ENCODE assay signal across 24 cellular contexts in genomic region chr11:64571050-64571409, GRCh38. TPM values are rescaled to one million over a fixed set of nuclear protein-coding genes. Genes with fewer than 3 reads are reported as not detected.
DNase-seq lines count a peak whose midpoint lies in the region; ATAC-seq and TF ChIP-seq lines count a peak whose summit lies in the region.
"Had no signal": no experiment of that assay in that cellular context is flagged by ENCODE, and none has a peak within 500 bp of the region (broad histone marks: within the 10 kb centered on the region; RNA-seq: fewer than 3 reads in every experiment).

No MANE protein-coding gene starts in this region.

- WGBS in sigmoid colon, 2 donors = 88 to 90% methylated on average over 11 of the region's 11 CpGs

- no peak overlapping the region for H3K27ac ChIP-seq in RWPE2 (ENCODE audit: poor library complexity, severe bottlenecking)
- peak overlapping the region; percentile 41 for H3K27ac ChIP-seq in foreskin keratinocyte
- no peak overlapping the region for H3K27ac ChIP-seq in sigmoid colon
- H3K27ac ChIP-seq: Peyer's patch had no signal

- no peak for TF ChIP-seq EP300 in sigmoid colon (IDR thresholded peaks at IDR 0.05)

- no peak overlapping the region for H3K4me3 ChIP-seq in RWPE2 (ENCODE audit: severe bottlenecking)
- no peak overlapping the region for H3K4me3 ChIP-seq in sigmoid colon
- H3K4me3 ChIP-seq: MG63, Peyer's patch had no signal

- ATAC-seq in RWPE2 (ENCODE audit: low read depth) (no peak), foreskin keratinocyte (no peak), GM18873 (IDR thresholded peaks at IDR 0.05; ENCODE audit: low FRiP score, unreplicated experiment) (no peak), HG03025 (IDR thresholded peaks at IDR 0.05; ENCODE audit: low FRiP score, unreplicated experiment) (no peak)
- ATAC-seq: CD8-positive, alpha-beta T cell had no signal

- no peaks in the 10 kb centered on the region for H3K36me3 ChIP-seq in RWPE2 (ENCODE audit: low read depth)
- no peaks in the 10 kb centered on the region for H3K36me3 ChIP-seq in sigmoid colon
- H3K36me3 ChIP-seq: MG63, Peyer's patch had no signal

- TF ChIP-seq CTCF in RWPE2 (IDR thresholded peaks at IDR 0.05; ENCODE audit: poor library complexity, severe bottlenecking) (no peak), foreskin keratinocyte (conservative IDR thresholded peaks at IDR 0.05) (no peak), sigmoid colon (IDR thresholded peaks at IDR 0.05) (no peak)

- H3K4me1 ChIP-seq in RWPE2 (ENCODE audit: insufficient read depth, poor library complexity, severe bottlenecking) = peaks cover 12% of the 10 kb centered on the region
- peaks cover 3% of the 10 kb centered on the region for H3K4me1 ChIP-seq in foreskin keratinocyte
- no peaks in the 10 kb centered on the region for H3K4me1 ChIP-seq in sigmoid colon
- H3K4me1 ChIP-seq: Peyer's patch had no signal

- no peaks in the 10 kb centered on the region for H3K9me3 ChIP-seq in RWPE2 (ENCODE audit: severe bottlenecking)
- H3K9me3 ChIP-seq in sigmoid colon = no peaks in the 10 kb centered on the region
- H3K9me3 ChIP-seq: MG63, Peyer's patch had no signal

- no peaks in the 10 kb centered on the region for H3K27me3 ChIP-seq in RWPE2 (ENCODE audit: insufficient read depth, poor library complexity, severe bottlenecking)
- no peaks in the 10 kb centered on the region for H3K27me3 ChIP-seq in foreskin keratinocyte
- no peaks in the 10 kb centered on the region for H3K27me3 ChIP-seq in sigmoid colon
- H3K27me3 ChIP-seq: Peyer's patch had no signal

- DNase-seq in activated effector memory CD4-positive, alpha-beta T cell treated with anti-CD3 and anti-CD28 coated beads, Interleukin-2, amount 50 U/mL, for 16 hours = peak; percentile 50
- DNase-seq in activated effector memory CD4-positive, alpha-beta T cell treated with Interleukin-2 at 50 U/mL for 16 hours = no peak
- DNase-seq in RWPE2 (ENCODE audit: low spot score) = peak; percentile 34
- DNase-seq in foreskin keratinocyte = no peak
- peak; percentile 21 for DNase-seq in sigmoid colon
- no peak for DNase-seq in NCI-H1930 (lab: John Stamatoyannopoulos, UW)
- DNase-seq: 8988T; AML-193; Calu3; CD8-positive, alpha-beta T cell; DMS153; Kasumi-1; NCI-H1048; NCI-H1417 treated with DMSO at 0.1 percent for 48 hours; NCI-H2029; NCI-H345; NCI-H524 treated with DMSO at 0.1 percent for 48 hours; SHP77 had no signal

- no peak for TF ChIP-seq POLR2A in sigmoid colon (IDR thresholded peaks at IDR 0.05)

- intact Hi-C loops in sigmoid colon (cut with DNase I) = no loop called here

RNA-seq across cellular contexts. Expression of gene SLC22A11, which starts 15.3 kb away (rescaled TPM):
- not detected in 2 replicates for total RNA-seq in foreskin keratinocyte
- polyA plus RNA-seq in foreskin keratinocyte = not detected in 2 replicates
- not detected for total RNA-seq in sigmoid colon
- under 1 TPM in 2 of 3 donors, not detected in 1; 0.04 to 0.46 TPM for polyA plus RNA-seq in sigmoid colon
- total RNA-seq: Calu3; CD8-positive, alpha-beta T cell; Peyer's patch had no signal
- polyA plus RNA-seq: AG04450 had no signal

RNA-seq across cellular contexts. Expression of gene SLC22A12, which starts 20.0 kb away (rescaled TPM):
- not detected in 2 replicates for total RNA-seq in foreskin keratinocyte
- not detected in 2 replicates for polyA plus RNA-seq in foreskin keratinocyte
- not detected for total RNA-seq in sigmoid colon
- polyA plus RNA-seq in sigmoid colon = not detected
- total RNA-seq: Calu3; CD8-positive, alpha-beta T cell; G401; Peyer's patch had no signal
- polyA plus RNA-seq: AG04450 had no signal

Comparison
In these comparisons a context has a peak if more than half of its experiments do, and no peak if none do; other contexts are left out.
1. DNase-seq: peak in activated effector memory CD4-positive, alpha-beta T cell treated with anti-CD3 and anti-CD28 coated beads, Interleukin-2, amount 50 U/mL, for 16 hours (single experiment), RWPE2 (single experiment) and sigmoid colon (single experiment); none in activated effector memory CD4-positive, alpha-beta T cell treated with Interleukin-2 at 50 U/mL for 16 hours (single experiment), foreskin keratinocyte (0 of 2) and NCI-H1930 (0 of 2).